20 cellular contexts compared by ENCODE assay signal in genomic region chr5:180515294-180515693, GRCh38. TPM values are rescaled to one million over a fixed set of nuclear protein-coding genes. Genes with fewer than 3 reads are reported as not detected.
DNase-seq lines count a peak whose midpoint lies in the region; ATAC-seq, FAIRE-seq and TF ChIP-seq lines count a peak whose summit lies in the region.
"Had no signal": no experiment of that assay in that cellular context is flagged by ENCODE, and none has a peak within 500 bp of the region (broad histone marks: within the 10 kb centered on the region; RNA-seq: fewer than 3 reads in every experiment).

No MANE protein-coding gene starts in this region.

- H3K4me3 ChIP-seq in CD4-positive, CD25-positive, alpha-beta regulatory T cell (ENCODE audit: low read depth, low read length), result no peak overlapping the region
- H3K4me3 ChIP-seq: A549, BLaER1, HAP-1 had no signal

- no peaks in the 10 kb centered on the region for H3K4me1 ChIP-seq in CD4-positive, CD25-positive, alpha-beta regulatory T cell (ENCODE audit: control insufficient read depth, insufficient read depth, low read length, poor library complexity, severe bottlenecking)
- no peaks in the 10 kb centered on the region for H3K4me1 ChIP-seq in H9 (ENCODE audit: insufficient read depth, low read length)
- H3K4me1 ChIP-seq: BLaER1 had no signal

- no peak overlapping the region for H3K56ac ChIP-seq in H9 (ENCODE audit: insufficient read length, low read depth, low read length)

- no peaks in the 10 kb centered on the region for H3K27me3 ChIP-seq in CD4-positive, CD25-positive, alpha-beta regulatory T cell (ENCODE audit: control insufficient read depth, insufficient read depth, low read length)
- no peaks in the 10 kb centered on the region for H3K27me3 ChIP-seq in H9 (ENCODE audit: insufficient read depth, low read length)
- H3K27me3 ChIP-seq: BLaER1 had no signal

- H2BK120ac ChIP-seq in H9 (ENCODE audit: low read depth, low read length, poor library complexity, severe bottlenecking), result no peak overlapping the region

- H3K9me3 ChIP-seq in CD4-positive, CD25-positive, alpha-beta regulatory T cell (ENCODE audit: control insufficient read depth in 2 of 2, low read length in 2 of 2), result no peaks in the 10 kb centered on the region
- no peaks in the 10 kb centered on the region for H3K9me3 ChIP-seq in H9 (ENCODE audit: control insufficient read depth, low read depth, low read length)
- H3K9me3 ChIP-seq: A549, HAP-1 had no signal

- peak overlapping the region in 1 of 4 donors; percentile 4 for H3K4me3 Mint-ChIP-seq in CD4-positive, CD25-positive, alpha-beta regulatory T cell
- H3K4me3 Mint-ChIP-seq in H9, result no peak overlapping the region
- H3K4me3 Mint-ChIP-seq in effector memory CD8-positive, alpha-beta T cell, result no peak overlapping the region

- H3K4me2 ChIP-seq in H9 (ENCODE audit: insufficient read depth, insufficient read length, low read length), result no peak overlapping the region
- H3K4me2 ChIP-seq: A549, BLaER1 had no signal

- H2BK20ac ChIP-seq in H9 (ENCODE audit: low read depth, low read length, poor library complexity, severe bottlenecking), result no peak overlapping the region

- no peaks in the 10 kb centered on the region for H3K36me3 ChIP-seq in CD4-positive, CD25-positive, alpha-beta regulatory T cell (ENCODE audit: control insufficient read depth, insufficient read depth, low read length)
- H3K36me3 ChIP-seq: HAP-1 had no signal

- TF ChIP-seq CTCF in H9 (conservative IDR thresholded peaks at IDR 0.05) (no peak), D721Med (IDR thresholded peaks at IDR 0.05; ENCODE audit: insufficient read depth, missing control alignments) (no peak)

- H2BK12ac ChIP-seq in H9 (ENCODE audit: insufficient read length, low read depth, low read length), result no peak overlapping the region

- H4K8ac ChIP-seq in H9 (replicated peaks; ENCODE audit: insufficient read length, low read depth, low read length), result no peak overlapping the region

- H4K5ac ChIP-seq in H9 (ENCODE audit: insufficient read length, low read depth, low read length), result no peak overlapping the region

- H4K20me1 ChIP-seq in H9 (ENCODE audit: control insufficient read depth, insufficient read depth, insufficient read length), result peaks cover 3% of the 10 kb centered on the region

- no peak for ATAC-seq in CD4-positive, CD25-positive, alpha-beta regulatory T cell (ENCODE audit: low read depth in 2 of 2)
- ATAC-seq in effector memory CD8-positive, alpha-beta T cell (replicated peaks), result no peak
- no peak for ATAC-seq in HG03439 (IDR thresholded peaks at IDR 0.05; ENCODE audit: unreplicated experiment)
- ATAC-seq: A549, PC-3 had no signal

- H3K23ac ChIP-seq in H9 (ENCODE audit: insufficient read length, low read depth, low read length), result no peak overlapping the region

- no peak overlapping the region for H3K9ac ChIP-seq in H9 (ENCODE audit: extremely low read depth, insufficient read length, low read length)
- H3K9ac ChIP-seq: BLaER1 had no signal

- H2BK15ac ChIP-seq in H9 (ENCODE audit: low read depth, low read length), result no peak overlapping the region

- no peak overlapping the region for H3T11ph ChIP-seq in H9 (ENCODE audit: low read length)

- no peak overlapping the region for H3K14ac ChIP-seq in H9 (ENCODE audit: insufficient read depth, low read length)

- no peak overlapping the region for H3K27ac ChIP-seq in CD4-positive, CD25-positive, alpha-beta regulatory T cell (ENCODE audit: insufficient read depth, low read length, poor library complexity, severe bottlenecking)
- H3K27ac ChIP-seq in H9 (ENCODE audit: insufficient read length, low read depth, low read length), result no peak overlapping the region
- H3K27ac ChIP-seq: A549, BLaER1 had no signal

- H3K79me2 ChIP-seq in H9 (ENCODE audit: insufficient read depth, low read length), result peaks cover 47% of the 10 kb centered on the region; the same call in 1 of the 2 replicates

- peak overlapping the region; percentile 5 to 77 (median 50) for H3K27ac Mint-ChIP-seq in CD4-positive, CD25-positive, alpha-beta regulatory T cell
- H3K27ac Mint-ChIP-seq in H9, result peak overlapping the region; percentile 4 to 21 (median 7); a peak in 3 of 7 replicates
- peak overlapping the region; percentile 25 to 55 for H3K27ac Mint-ChIP-seq in effector memory CD8-positive, alpha-beta T cell

- peaks cover 15% of the 10 kb centered on the region for H3K36me3 Mint-ChIP-seq in CD4-positive, CD25-positive, alpha-beta regulatory T cell
- H3K36me3 Mint-ChIP-seq in H9 (ENCODE audit: insufficient read depth in 1 of 3, low read depth in 3 of 3), result peaks cover 0 to 9% (median 2%) of the 10 kb centered on the region in 3 experiments; a peak in 5 of 7 replicates
- H3K36me3 Mint-ChIP-seq in effector memory CD8-positive, alpha-beta T cell (ENCODE audit: insufficient read depth), result peaks cover 2% of the 10 kb centered on the region

- H3K4me1 Mint-ChIP-seq in CD4-positive, CD25-positive, alpha-beta regulatory T cell, result peaks cover 28 to 64% (median 47%) of the 10 kb centered on the region in 4 donors
- peaks cover 26 to 29% of the 10 kb centered on the region in 2 experiments for H3K4me1 Mint-ChIP-seq in H9
- peaks cover 35 to 48% of the 10 kb centered on the region in 2 donors for H3K4me1 Mint-ChIP-seq in effector memory CD8-positive, alpha-beta T cell (ENCODE audit: low read depth in 2 of 2)

- no peak overlapping the region for H2AK5ac ChIP-seq in H9 (ENCODE audit: insufficient read length, low read length)

- H3K18ac ChIP-seq in H9 (ENCODE audit: insufficient read length, low read depth, low read length), result no peak overlapping the region

- 100% methylated on average over 1 of the region's 3 CpGs for WGBS in H9 (ENCODE audit: extremely low coverage, insufficient read length, low lambda C conversion rate)

- H3K9me3 Mint-ChIP-seq in CD4-positive, CD25-positive, alpha-beta regulatory T cell, result peaks cover 0 to 5% (median 0%) of the 10 kb centered on the region in 7 donors
- no peaks in the 10 kb centered on the region for H3K9me3 Mint-ChIP-seq in H9
- no peaks in the 10 kb centered on the region for H3K9me3 Mint-ChIP-seq in effector memory CD8-positive, alpha-beta T cell

- H3K23me2 ChIP-seq in H9 (ENCODE audit: insufficient read length, low read depth, low read length, poor library complexity, severe bottlenecking), result no peaks in the 10 kb centered on the region

- no peak overlapping the region for H3K4ac ChIP-seq in H9 (ENCODE audit: low read depth, low read length)

- H2AFZ ChIP-seq in H9 (ENCODE audit: low read length), result no peak overlapping the region

- DNase-seq in CD4-positive, CD25-positive, alpha-beta regulatory T cell, result no peak
- DNase-seq in H9 (no peak), myocyte (ENCODE audit: low read depth) (peak; percentile 11), D721Med (ENCODE audit: insufficient read length, low spot score) (no peak), hippocampal formation (lab: John Stamatoyannopoulos, UW) (no peak), islet precursor cell (no peak)
- DNase-seq in effector memory CD8-positive, alpha-beta T cell, result no peak
- DNase-seq: DND-41, IMR-90, Karpas-422, MM.1S, NCI-H1105, NCI-H1694, NCI-H2227 treated with DMSO at 0.1 percent for 48 hours, NCI-H524, PC-3 had no signal

- no peaks in the 10 kb centered on the region for H3K27me3 Mint-ChIP-seq in CD4-positive, CD25-positive, alpha-beta regulatory T cell
- no peaks in the 10 kb centered on the region for H3K27me3 Mint-ChIP-seq in H9 (ENCODE audit: low read depth)
- no peaks in the 10 kb centered on the region for H3K27me3 Mint-ChIP-seq in effector memory CD8-positive, alpha-beta T cell

- FAIRE-seq in D721Med (lab: Jason Lieb, UNC), result no peak
- FAIRE-seq: A549 had no signal

- H3K79me1 ChIP-seq in H9 (ENCODE audit: insufficient read depth, low read depth, low read length, poor library complexity, severe bottlenecking), result peaks cover 7% of the 10 kb centered on the region

- no peak overlapping the region for H2BK5ac ChIP-seq in H9 (ENCODE audit: insufficient read length, low read length)

- no peak overlapping the region for H4K91ac ChIP-seq in H9 (ENCODE audit: insufficient read length, low read depth, low read length)

RNA-seq across cellular contexts. Expression of gene CNOT6, which starts 21.1 kb away (rescaled TPM):
- total RNA-seq in CD4-positive, CD25-positive, alpha-beta regulatory T cell, result 22.8 TPM
- polyA plus RNA-seq in CD4-positive, CD25-positive, alpha-beta regulatory T cell, result 10 to 100 TPM in 1 of 4 donors, 1 to 10 TPM in 3; 7.6 to 11.2 (median 8.8) TPM
- total RNA-seq in H9 (2021) (41.7 and 45.0 TPM in 2 replicates), myocyte (8.0 and 14.5 TPM in 2 replicates)
- polyA plus RNA-seq in myocyte (2012), result 9.3 TPM
